In genomic region chr12:14256555-14257169, GRCh38 we compare ENCODE assay signal across 8 cellular contexts.
DNase-seq lines count a peak whose midpoint lies in the region; ATAC-seq and TF ChIP-seq lines count a peak whose summit lies in the region.

No MANE protein-coding gene starts in this region.

- no peaks in the 10 kb centered on the region for H3K79me1 ChIP-seq in H9 (ENCODE audit: insufficient read depth, low read depth, low read length, poor library complexity, severe bottlenecking)

- H3K27me3 Mint-ChIP-seq in H9 (ENCODE audit: low read depth): no peaks in the 10 kb centered on the region
- H3K27me3 Mint-ChIP-seq in activated CD4-positive, alpha-beta T cell treated with anti-CD3 and anti-CD28 coated beads for 36 hours: no peaks in the 10 kb centered on the region

- peak overlapping the region; percentile 95 to 100 (median 98) for H3K27ac Mint-ChIP-seq in H9
- peak overlapping the region; percentile 99 for H3K27ac Mint-ChIP-seq in activated CD4-positive, alpha-beta T cell treated with anti-CD3 and anti-CD28 coated beads for 36 hours

- H3K9ac ChIP-seq in H9 (ENCODE audit: extremely low read depth, insufficient read length, low read length): peak overlapping the region; percentile 77

- H3K9me3 Mint-ChIP-seq in H9: peaks cover 14 to 18% of the 10 kb centered on the region in 2 experiments
- peaks cover 11% of the 10 kb centered on the region for H3K9me3 Mint-ChIP-seq in activated CD4-positive, alpha-beta T cell treated with anti-CD3 and anti-CD28 coated beads for 36 hours (ENCODE audit: low read depth)

- peak overlapping the region; percentile 31 to 48; a peak in 4 of 5 replicates for H3K4me3 Mint-ChIP-seq in H9
- peak overlapping the region; percentile 66 for H3K4me3 Mint-ChIP-seq in activated CD4-positive, alpha-beta T cell treated with anti-CD3 and anti-CD28 coated beads for 36 hours

- no peak overlapping the region for H3K4me2 ChIP-seq in H9 (ENCODE audit: insufficient read depth, insufficient read length, low read length)

- H2AK5ac ChIP-seq in H9 (ENCODE audit: insufficient read length, low read length): peak overlapping the region; percentile 99

- H4K5ac ChIP-seq in H9 (ENCODE audit: insufficient read length, low read depth, low read length): peak overlapping the region; percentile 33

- no peak overlapping the region for H4K8ac ChIP-seq in H9 (replicated peaks; ENCODE audit: insufficient read length, low read depth, low read length)

- POLR2A ChIA-PET in activated CD4-positive, alpha-beta T cell treated with anti-CD3 and anti-CD28 coated beads for 36 hours (lab: Charles Lee): interaction anchor here (1.9 kb wide), 1 partner anchor 109 kb away, joined by 7 read pairs; the partner anchor contains the start of gene ATF7IP

- no peaks in the 10 kb centered on the region for H4K20me1 ChIP-seq in H9 (ENCODE audit: control insufficient read depth, insufficient read depth, insufficient read length)

- peak overlapping the region; percentile 55; the same call in 1 of the 2 replicates for H3K4ac ChIP-seq in H9 (ENCODE audit: low read depth, low read length)

- peak overlapping the region; percentile 84 for H2BK20ac ChIP-seq in H9 (ENCODE audit: low read depth, low read length, poor library complexity, severe bottlenecking)

- no peaks in the 10 kb centered on the region for H3K27me3 ChIP-seq in H9 (ENCODE audit: insufficient read depth, low read length)

- DNase-seq in CD1c-positive myeloid dendritic cell (ENCODE audit: extremely low spot score): peak; percentile 90
- peak; percentile 81 for DNase-seq in H9
- DNase-seq in NCI-H446 (lab: John Stamatoyannopoulos, UW): peak; percentile 46 to 76
- peak; percentile 87 for DNase-seq in activated CD4-positive, alpha-beta T cell treated with anti-CD3 and anti-CD28 coated beads for 36 hours
- peak; percentile 85 for DNase-seq in left kidney (ENCODE audit: low read depth, low spot score)
- DNase-seq in stimulated activated CD4-positive, alpha-beta T cell treated with anti-CD3 and anti-CD28 coated beads, Interleukin-2, amount 100 ng/mL, for 48 hours: peak; percentile 56 to 64

- WGBS in H9 (ENCODE audit: extremely low coverage, insufficient read length, low lambda C conversion rate): no CpG with 5 or more reads among the region's 15 CpGs

- peak overlapping the region; percentile 95 for H2BK12ac ChIP-seq in H9 (ENCODE audit: insufficient read length, low read depth, low read length)

- TF ChIP-seq CTCF in H9 (conservative IDR thresholded peaks at IDR 0.05): peak; percentile 85

- peak overlapping the region; percentile 86; the same call in 1 of the 2 replicates for H3K14ac ChIP-seq in H9 (ENCODE audit: insufficient read depth, low read length)

- no peak overlapping the region for H4K91ac ChIP-seq in H9 (ENCODE audit: insufficient read length, low read depth, low read length)

- H3T11ph ChIP-seq in H9 (ENCODE audit: low read length): peak overlapping the region; percentile 77

- peak overlapping the region; percentile 90 for H2BK120ac ChIP-seq in H9 (ENCODE audit: low read depth, low read length, poor library complexity, severe bottlenecking)

- no peaks in the 10 kb centered on the region for H3K9me3 ChIP-seq in H9 (ENCODE audit: control insufficient read depth, low read depth, low read length)

- H3K27ac ChIP-seq in H9 (ENCODE audit: insufficient read length, low read depth, low read length) (peak overlapping the region; percentile 100), cingulate gyrus (ENCODE audit: low read depth, low read length) (peak overlapping the region; percentile 91)

- H3K56ac ChIP-seq in H9 (ENCODE audit: insufficient read length, low read depth, low read length): no peak overlapping the region

- H3K23ac ChIP-seq in H9 (ENCODE audit: insufficient read length, low read depth, low read length): no peak overlapping the region

- intact Hi-C loops in activated CD4-positive, alpha-beta T cell treated with anti-CD3 and anti-CD28 coated beads for 36 hours (cut with DNase I, micrococcal nuclease): loop anchor here (1.0 to 10.0 kb wide), 14 partner anchors 16 to 1626 kb away; partner anchors contain the start of genes ATF7IP (in 2 of the 2), ARHGDIB (in 1 of the 2) and STRAP (in 1 of the 2)

- H3K23me2 ChIP-seq in H9 (ENCODE audit: insufficient read length, low read depth, low read length, poor library complexity, severe bottlenecking): no peaks in the 10 kb centered on the region

- peak overlapping the region; percentile 75 for H3K18ac ChIP-seq in H9 (ENCODE audit: insufficient read length, low read depth, low read length)

- peak; percentile 67 for ATAC-seq in activated CD4-positive, alpha-beta T cell treated with anti-CD3 and anti-CD28 coated beads for 36 hours
- no peak for ATAC-seq in GM18519 (IDR thresholded peaks at IDR 0.05; ENCODE audit: low FRiP score, unreplicated experiment)

- H3K4me1 Mint-ChIP-seq in H9: peaks cover 54 to 55% of the 10 kb centered on the region in 2 experiments
- H3K4me1 Mint-ChIP-seq in activated CD4-positive, alpha-beta T cell treated with anti-CD3 and anti-CD28 coated beads for 36 hours: peaks cover 54% of the 10 kb centered on the region

- peaks cover 17% of the 10 kb centered on the region for H3K4me1 ChIP-seq in H9 (ENCODE audit: insufficient read depth, low read length)

- H2AFZ ChIP-seq in H9 (ENCODE audit: low read length): no peak overlapping the region

- H2BK15ac ChIP-seq in H9 (ENCODE audit: low read depth, low read length): no peak overlapping the region

- peaks cover 3 to 13% (median 9%) of the 10 kb centered on the region in 3 experiments; a peak in 6 of 7 replicates for H3K36me3 Mint-ChIP-seq in H9 (ENCODE audit: insufficient read depth in 1 of 3, low read depth in 3 of 3)
- peaks cover 18% of the 10 kb centered on the region for H3K36me3 Mint-ChIP-seq in activated CD4-positive, alpha-beta T cell treated with anti-CD3 and anti-CD28 coated beads for 36 hours (ENCODE audit: low read depth)

- CTCF ChIA-PET in activated CD4-positive, alpha-beta T cell treated with anti-CD3 and anti-CD28 coated beads for 36 hours (lab: Charles Lee): interaction anchor here (0.9 to 2.4 kb wide), 9 partner anchors 17 to 198 kb away, joined by 3 to 11 read pairs (median 4); partner anchors contain the start of gene ATF7IP

- no peaks in the 10 kb centered on the region for H3K79me2 ChIP-seq in H9 (ENCODE audit: insufficient read depth, low read length)

- H2BK5ac ChIP-seq in H9 (ENCODE audit: insufficient read length, low read length): peak overlapping the region; percentile 66
